In the genomic region with DNA sequence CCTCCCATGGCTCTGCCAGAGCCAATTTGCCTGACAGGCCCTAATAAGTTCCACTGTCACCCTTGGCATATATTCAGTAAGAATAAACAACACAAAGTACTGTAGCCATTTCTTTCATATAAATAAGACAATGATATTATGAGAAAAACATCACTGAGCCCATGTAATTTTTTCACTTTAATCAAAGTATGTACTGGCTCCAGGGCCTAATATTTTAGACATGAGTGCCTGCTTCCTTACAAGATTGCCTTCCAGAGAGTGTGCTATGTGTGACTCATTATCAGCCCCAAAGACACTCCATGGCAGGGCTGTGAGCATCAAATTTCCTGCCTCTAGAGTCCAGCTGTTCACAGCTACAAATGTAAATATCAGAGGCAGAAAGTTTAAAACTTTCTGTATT, we compare ENCODE assay signal across 22 cellular contexts.
"Had no signal": no experiment of that assay in that cellular context is flagged by ENCODE, and none has a peak within 500 bp of the region (broad histone marks: within the 10 kb centered on the region; RNA-seq: fewer than 3 reads in every experiment).

No MANE protein-coding gene starts in this region.

- H3K27me3 ChIP-seq: breast epithelium, esophagus muscularis mucosa, heart left ventricle, sigmoid colon, upper lobe of left lung had no signal

- H3K36me3 ChIP-seq: breast epithelium, esophagus muscularis mucosa, gastroesophageal sphincter, heart left ventricle, sigmoid colon, upper lobe of left lung had no signal

- H3K9me3 ChIP-seq: breast epithelium, esophagus muscularis mucosa, gastroesophageal sphincter, heart left ventricle, sigmoid colon, upper lobe of left lung had no signal

- DNase-seq: activated CD4-positive, alpha-beta T cell treated with anti-CD3 and anti-CD28 coated beads for 36 hours; activated CD4-positive, alpha-beta T cell treated with anti-CD3 and anti-CD28 coated beads, Interleukin-2, amount 50 U/mL, for 48 hours; activated effector memory CD4-positive, alpha-beta T cell treated with Interleukin-2 at 50 U/mL for 16 hours; activated naive CD4-positive, alpha-beta T cell treated with anti-CD3 and anti-CD28 coated beads for 36 hours; activated naive CD8-positive, alpha-beta T cell treated with anti-CD3 and anti-CD28 coated beads, Interleukin-2, amount 10 ng/mL, durations not matched to agents 7 days and 5 days; activated T-cell treated with anti-CD3 and anti-CD28 coated beads, Interleukin-2, amount 50 U/mL, for 48 hours; amniotic stem cell; cerebellar nuclear complex; heart left ventricle; islet precursor cell; left cardiac atrium; midbrain; natural killer cell; sigmoid colon; stimulated activated CD4-positive, alpha-beta T cell treated with anti-CD3 and anti-CD28 coated beads, Interleukin-4, amount 100 ng/mL, for 1 hour; stimulated activated naive CD4-positive, alpha-beta T cell; T1000; upper lobe of left lung had no signal

- H3K4me1 ChIP-seq: breast epithelium, esophagus muscularis mucosa, gastroesophageal sphincter, heart left ventricle, sigmoid colon, upper lobe of left lung had no signal

- H3K4me3 ChIP-seq: breast epithelium, coronary artery, esophagus muscularis mucosa, gastroesophageal sphincter, heart left ventricle, sigmoid colon, upper lobe of left lung had no signal

- H3K27ac ChIP-seq: breast epithelium, coronary artery, esophagus muscularis mucosa, gastroesophageal sphincter, heart left ventricle, sigmoid colon, upper lobe of left lung had no signal
